ENCODE assay signal across 22 cellular contexts in the genomic region with DNA sequence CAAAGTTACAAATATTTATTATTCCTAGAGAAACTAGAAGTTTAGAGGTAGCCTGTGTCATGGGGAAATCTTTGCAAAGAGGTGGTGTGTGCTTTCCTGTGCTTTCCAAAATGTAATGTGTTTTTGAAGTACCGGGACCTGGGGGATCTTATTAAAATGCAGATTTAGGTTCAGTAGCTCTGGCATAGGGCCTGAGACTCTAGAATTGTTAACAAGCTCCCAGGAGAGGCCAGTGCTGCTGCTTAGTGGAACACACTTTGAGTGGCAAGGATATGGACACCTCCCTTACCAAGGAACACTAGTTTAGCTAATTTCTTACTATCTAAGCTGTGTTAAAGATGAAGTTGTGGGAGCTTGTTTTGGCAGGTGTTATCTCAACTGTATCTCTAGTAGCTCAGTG.
"Had no signal": no experiment of that assay in that cellular context is flagged by ENCODE, and none has a peak within 500 bp of the region (broad histone marks: within the 10 kb centered on the region; RNA-seq: fewer than 3 reads in every experiment).

No MANE protein-coding gene starts in this region.

- H3K9me3 ChIP-seq: gastrocnemius medialis, ovary, right lobe of liver, testis, transverse colon had no signal

- H3K4me1 ChIP-seq: gastrocnemius medialis, right lobe of liver, testis, transverse colon had no signal

- H3K36me3 ChIP-seq: brain microvascular endothelial cell, gastrocnemius medialis, ovary, right lobe of liver, transverse colon had no signal

- H3K4me3 ChIP-seq: coronary artery, dorsolateral prefrontal cortex, gastrocnemius medialis, ovary, right lobe of liver, testis, transverse colon had no signal

- DNase-seq: activated CD4-positive, alpha-beta T cell treated with anti-CD3 and anti-CD28 coated beads for 4 hours; activated CD4-positive, alpha-beta T cell treated with anti-CD3 and anti-CD28 coated beads, Interleukin-2, amount 50 U/mL, for 4 hours; activated CD8-positive, alpha-beta memory T cell treated with anti-CD3 and anti-CD28 coated beads, Interleukin-2, amount 50 U/mL, for 4 hours; activated gamma-delta T cell; activated naive CD4-positive, alpha-beta T cell treated with anti-CD3 and anti-CD28 coated beads, Interleukin-2, amount 10 ng/mL, durations not matched to agents 7 days and 5 days; activated naive CD8-positive, alpha-beta T cell treated with anti-CD3 and anti-CD28 coated beads, Interleukin-2, amount 10 ng/mL, durations not matched to agents 7 days and 5 days; activated T-cell treated with anti-CD3 and anti-CD28 coated beads, Interleukin-2, amount 50 U/mL, for 1 hour; brain microvascular endothelial cell; dorsolateral prefrontal cortex; effector memory CD4-positive, alpha-beta T cell; erythroblast; gastrocnemius medialis; islet precursor cell; left ventricle myocardium superior; mammary epithelial cell; ovary; right lobe of liver; stimulated activated CD4-positive, alpha-beta T cell treated with anti-CD3 and anti-CD28 coated beads, Interleukin-2, amount 100 ng/mL, for 48 hours; stimulated activated naive CD8-positive, alpha-beta T cell treated with anti-CD3 and anti-CD28 coated beads, Interleukin-15, Interleukin-2, amounts not matched to agents 100 U/mL and 50 U/mL, for 24 hours; testis; transverse colon had no signal

- H3K27me3 ChIP-seq: brain microvascular endothelial cell, dorsolateral prefrontal cortex, gastrocnemius medialis, ovary, right lobe of liver, testis, transverse colon had no signal

- H3K27ac ChIP-seq: brain microvascular endothelial cell, coronary artery, dorsolateral prefrontal cortex, gastrocnemius medialis, ovary, right lobe of liver, testis, transverse colon had no signal

- ATAC-seq: gastrocnemius medialis; left ventricle myocardium superior; right lobe of liver; stimulated activated naive CD8-positive, alpha-beta T cell treated with anti-CD3 and anti-CD28 coated beads, Interleukin-15, Interleukin-2, amounts not matched to agents 100 U/mL and 50 U/mL, for 24 hours had no signal
